Comparison of ENCODE assay signal across 1 cellular context in the genomic region with DNA sequence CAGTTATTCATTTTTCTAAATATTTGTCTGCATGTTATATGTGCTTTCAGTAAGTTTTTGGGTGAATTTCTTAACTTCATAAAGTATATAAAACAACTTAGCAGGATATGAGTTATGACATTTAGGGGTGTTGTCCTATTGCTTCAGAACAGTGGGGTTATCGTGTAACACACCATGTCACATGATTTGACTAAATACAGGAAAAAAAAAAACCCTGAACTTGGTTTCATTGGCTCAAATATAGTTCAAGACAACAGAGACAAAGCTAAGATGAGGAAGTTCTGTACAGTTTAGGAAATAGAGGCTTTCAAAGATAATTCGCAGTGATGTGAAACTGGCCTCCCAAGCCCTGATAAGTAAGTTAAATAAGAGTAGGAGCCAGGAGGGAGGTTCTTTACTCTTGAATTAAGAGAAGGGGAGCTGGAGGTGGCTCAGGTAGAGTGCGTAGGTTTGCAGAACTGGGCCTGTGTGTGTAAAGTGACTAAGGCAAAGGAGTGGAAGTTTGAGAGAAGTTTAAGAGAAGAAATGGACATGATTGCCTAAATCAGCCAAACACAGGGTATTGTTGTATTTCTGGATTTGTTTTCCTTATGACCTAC.
TF ChIP-seq lines count a peak whose summit lies in the region.

No MANE protein-coding gene starts in this region.

TF ChIP-seq in K562, 482 proteins besides CTCF, POLR2A, EP300 and RAD21 (continued from another document and continues in another):
- TF ChIP-seq, protein P1, sequence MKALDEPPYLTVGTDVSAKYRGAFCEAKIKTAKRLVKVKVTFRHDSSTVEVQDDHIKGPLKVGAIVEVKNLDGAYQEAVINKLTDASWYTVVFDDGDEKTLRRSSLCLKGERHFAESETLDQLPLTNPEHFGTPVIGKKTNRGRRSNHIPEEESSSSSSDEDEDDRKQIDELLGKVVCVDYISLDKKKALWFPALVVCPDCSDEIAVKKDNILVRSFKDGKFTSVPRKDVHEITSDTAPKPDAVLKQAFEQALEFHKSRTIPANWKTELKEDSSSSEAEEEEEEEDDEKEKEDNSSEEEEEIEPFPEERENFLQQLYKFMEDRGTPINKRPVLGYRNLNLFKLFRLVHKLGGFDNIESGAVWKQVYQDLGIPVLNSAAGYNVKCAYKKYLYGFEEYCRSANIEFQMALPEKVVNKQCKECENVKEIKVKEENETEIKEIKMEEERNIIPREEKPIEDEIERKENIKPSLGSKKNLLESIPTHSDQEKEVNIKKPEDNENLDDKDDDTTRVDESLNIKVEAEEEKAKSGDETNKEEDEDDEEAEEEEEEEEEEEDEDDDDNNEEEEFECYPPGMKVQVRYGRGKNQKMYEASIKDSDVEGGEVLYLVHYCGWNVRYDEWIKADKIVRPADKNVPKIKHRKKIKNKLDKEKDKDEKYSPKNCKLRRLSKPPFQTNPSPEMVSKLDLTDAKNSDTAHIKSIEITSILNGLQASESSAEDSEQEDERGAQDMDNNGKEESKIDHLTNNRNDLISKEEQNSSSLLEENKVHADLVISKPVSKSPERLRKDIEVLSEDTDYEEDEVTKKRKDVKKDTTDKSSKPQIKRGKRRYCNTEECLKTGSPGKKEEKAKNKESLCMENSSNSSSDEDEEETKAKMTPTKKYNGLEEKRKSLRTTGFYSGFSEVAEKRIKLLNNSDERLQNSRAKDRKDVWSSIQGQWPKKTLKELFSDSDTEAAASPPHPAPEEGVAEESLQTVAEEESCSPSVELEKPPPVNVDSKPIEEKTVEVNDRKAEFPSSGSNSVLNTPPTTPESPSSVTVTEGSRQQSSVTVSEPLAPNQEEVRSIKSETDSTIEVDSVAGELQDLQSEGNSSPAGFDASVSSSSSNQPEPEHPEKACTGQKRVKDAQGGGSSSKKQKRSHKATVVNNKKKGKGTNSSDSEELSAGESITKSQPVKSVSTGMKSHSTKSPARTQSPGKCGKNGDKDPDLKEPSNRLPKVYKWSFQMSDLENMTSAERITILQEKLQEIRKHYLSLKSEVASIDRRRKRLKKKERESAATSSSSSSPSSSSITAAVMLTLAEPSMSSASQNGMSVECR (CRISPR knock-in tag; IDR thresholded peaks at IDR 0.05) = no peak
- TF ChIP-seq RBM17 (IDR thresholded peaks at IDR 0.05; ENCODE audit: borderline replicate concordance, low read depth, low read length) (no peak), CAMTA2 (CRISPR knock-in tag; conservative IDR thresholded peaks at IDR 0.05) (no peak), NONO (IDR thresholded peaks at IDR 0.05; ENCODE audit: low read depth in 2 of 2, low read length in 1 of 2) (no peak), NFE2L1 (tag; IDR thresholded peaks at IDR 0.05; ENCODE audit: borderline replicate concordance, low read depth) (0 out of 2 replicates have a peak, but pooled peaks have one; percentile 6), HDAC3 (IDR thresholded peaks at IDR 0.05; ENCODE audit: borderline replicate concordance, partially characterized antibody) (no peak), ZNF695 (CRISPR knock-in tag; IDR thresholded peaks at IDR 0.05) (no peak), ZNF146 (CRISPR knock-in tag; IDR thresholded peaks at IDR 0.05; ENCODE audit: unreplicated experiment) (no peak), TBL1XR1 (IDR thresholded peaks at IDR 0.05; ENCODE audit: low read length in 2 of 2) (peak in 1 of 2 experiments; percentile 68; a peak in 1 of 4 replicates), SMC3 (conservative IDR thresholded peaks at IDR 0.05; ENCODE audit: insufficient read depth, low read depth, low read length) (no peak), CBFB (CRISPR knock-in tag; IDR thresholded peaks at IDR 0.05) (no peak), KLF1 (tag; IDR thresholded peaks at IDR 0.05) (no peak), RCOR1 (IDR thresholded peaks at IDR 0.05; ENCODE audit: borderline replicate concordance in 1 of 2, low read depth in 2 of 2, low read length in 2 of 2) (peak in 1 of 2 experiments; percentile 68; a peak in 1 of 4 replicates), NFIX (CRISPR knock-in tag; IDR thresholded peaks at IDR 0.05; ENCODE audit: low read depth) (no peak), NR1H2 (CRISPR knock-in tag; IDR thresholded peaks at IDR 0.05) (no peak), ZNF175 (CRISPR knock-in tag; IDR thresholded peaks at IDR 0.05; ENCODE audit: low read depth) (peak; percentile 72; the same call in 1 of the 2 replicates), POU5F1 (IDR thresholded peaks at IDR 0.05; ENCODE audit: borderline replicate concordance, low read depth, low read length, partially characterized antibody) (no peak), ZSCAN32 (CRISPR knock-in tag; IDR thresholded peaks at IDR 0.05) (no peak), MCM2 (IDR thresholded peaks at IDR 0.05; ENCODE audit: low read depth) (no peak), POLR2G (IDR thresholded peaks at IDR 0.05; ENCODE audit: low read depth, low read length) (no peak), ZNF143 (CRISPR knock-in tag; IDR thresholded peaks at IDR 0.05) (no peak), LEF1 (IDR thresholded peaks at IDR 0.05) (no peak), SP1 (CRISPR knock-in tag; IDR thresholded peaks at IDR 0.05) (no peak), RNF2 (IDR thresholded peaks at IDR 0.05) (no peak), ZFPM2 (CRISPR knock-in tag; IDR thresholded peaks at IDR 0.05) (no peak), MTA3 (IDR thresholded peaks at IDR 0.05; ENCODE audit: borderline replicate concordance) (no peak), CEBPG (CRISPR knock-in tag; IDR thresholded peaks at IDR 0.05) (no peak), CEBPG (tag; conservative IDR thresholded peaks at IDR 0.05 in 1 of 2, IDR thresholded peaks at IDR 0.05 in 1 of 2) (peak; percentile 83 to 85), ETV1 (tag; conservative IDR thresholded peaks at IDR 0.05; ENCODE audit: low read depth) (no peak), ZNF324 (CRISPR knock-in tag; IDR thresholded peaks at IDR 0.05) (no peak), FOXK1 (CRISPR knock-in tag; IDR thresholded peaks at IDR 0.05; ENCODE audit: borderline replicate concordance) (no peak), MIER1 (IDR thresholded peaks at IDR 0.05; ENCODE audit: low read depth) (no peak), DMBX1 (CRISPR knock-in tag; IDR thresholded peaks at IDR 0.05; ENCODE audit: borderline replicate concordance) (no peak), MCM7 (IDR thresholded peaks at IDR 0.05) (no peak), POLR2AphosphoS2 (IDR thresholded peaks at IDR 0.05; ENCODE audit: low read length) (no peak), MXI1 (IDR thresholded peaks at IDR 0.05; ENCODE audit: low read depth, low read length) (no peak), ZNF445 (CRISPR knock-in tag; IDR thresholded peaks at IDR 0.05; ENCODE audit: low read depth) (no peak)
- TF ChIP-seq, protein P2, sequence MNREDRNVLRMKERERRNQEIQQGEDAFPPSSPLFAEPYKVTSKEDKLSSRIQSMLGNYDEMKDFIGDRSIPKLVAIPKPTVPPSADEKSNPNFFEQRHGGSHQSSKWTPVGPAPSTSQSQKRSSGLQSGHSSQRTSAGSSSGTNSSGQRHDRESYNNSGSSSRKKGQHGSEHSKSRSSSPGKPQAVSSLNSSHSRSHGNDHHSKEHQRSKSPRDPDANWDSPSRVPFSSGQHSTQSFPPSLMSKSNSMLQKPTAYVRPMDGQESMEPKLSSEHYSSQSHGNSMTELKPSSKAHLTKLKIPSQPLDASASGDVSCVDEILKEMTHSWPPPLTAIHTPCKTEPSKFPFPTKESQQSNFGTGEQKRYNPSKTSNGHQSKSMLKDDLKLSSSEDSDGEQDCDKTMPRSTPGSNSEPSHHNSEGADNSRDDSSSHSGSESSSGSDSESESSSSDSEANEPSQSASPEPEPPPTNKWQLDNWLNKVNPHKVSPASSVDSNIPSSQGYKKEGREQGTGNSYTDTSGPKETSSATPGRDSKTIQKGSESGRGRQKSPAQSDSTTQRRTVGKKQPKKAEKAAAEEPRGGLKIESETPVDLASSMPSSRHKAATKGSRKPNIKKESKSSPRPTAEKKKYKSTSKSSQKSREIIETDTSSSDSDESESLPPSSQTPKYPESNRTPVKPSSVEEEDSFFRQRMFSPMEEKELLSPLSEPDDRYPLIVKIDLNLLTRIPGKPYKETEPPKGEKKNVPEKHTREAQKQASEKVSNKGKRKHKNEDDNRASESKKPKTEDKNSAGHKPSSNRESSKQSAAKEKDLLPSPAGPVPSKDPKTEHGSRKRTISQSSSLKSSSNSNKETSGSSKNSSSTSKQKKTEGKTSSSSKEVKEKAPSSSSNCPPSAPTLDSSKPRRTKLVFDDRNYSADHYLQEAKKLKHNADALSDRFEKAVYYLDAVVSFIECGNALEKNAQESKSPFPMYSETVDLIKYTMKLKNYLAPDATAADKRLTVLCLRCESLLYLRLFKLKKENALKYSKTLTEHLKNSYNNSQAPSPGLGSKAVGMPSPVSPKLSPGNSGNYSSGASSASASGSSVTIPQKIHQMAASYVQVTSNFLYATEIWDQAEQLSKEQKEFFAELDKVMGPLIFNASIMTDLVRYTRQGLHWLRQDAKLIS (CRISPR knock-in tag; IDR thresholded peaks at IDR 0.05) = no peak
- TF ChIP-seq, protein P3, sequence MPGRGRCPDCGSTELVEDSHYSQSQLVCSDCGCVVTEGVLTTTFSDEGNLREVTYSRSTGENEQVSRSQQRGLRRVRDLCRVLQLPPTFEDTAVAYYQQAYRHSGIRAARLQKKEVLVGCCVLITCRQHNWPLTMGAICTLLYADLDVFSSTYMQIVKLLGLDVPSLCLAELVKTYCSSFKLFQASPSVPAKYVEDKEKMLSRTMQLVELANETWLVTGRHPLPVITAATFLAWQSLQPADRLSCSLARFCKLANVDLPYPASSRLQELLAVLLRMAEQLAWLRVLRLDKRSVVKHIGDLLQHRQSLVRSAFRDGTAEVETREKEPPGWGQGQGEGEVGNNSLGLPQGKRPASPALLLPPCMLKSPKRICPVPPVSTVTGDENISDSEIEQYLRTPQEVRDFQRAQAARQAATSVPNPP (IDR thresholded peaks at IDR 0.05; ENCODE audit: borderline replicate concordance, insufficient read depth, insufficient read length) = no peak
- TF ChIP-seq, protein P4, sequence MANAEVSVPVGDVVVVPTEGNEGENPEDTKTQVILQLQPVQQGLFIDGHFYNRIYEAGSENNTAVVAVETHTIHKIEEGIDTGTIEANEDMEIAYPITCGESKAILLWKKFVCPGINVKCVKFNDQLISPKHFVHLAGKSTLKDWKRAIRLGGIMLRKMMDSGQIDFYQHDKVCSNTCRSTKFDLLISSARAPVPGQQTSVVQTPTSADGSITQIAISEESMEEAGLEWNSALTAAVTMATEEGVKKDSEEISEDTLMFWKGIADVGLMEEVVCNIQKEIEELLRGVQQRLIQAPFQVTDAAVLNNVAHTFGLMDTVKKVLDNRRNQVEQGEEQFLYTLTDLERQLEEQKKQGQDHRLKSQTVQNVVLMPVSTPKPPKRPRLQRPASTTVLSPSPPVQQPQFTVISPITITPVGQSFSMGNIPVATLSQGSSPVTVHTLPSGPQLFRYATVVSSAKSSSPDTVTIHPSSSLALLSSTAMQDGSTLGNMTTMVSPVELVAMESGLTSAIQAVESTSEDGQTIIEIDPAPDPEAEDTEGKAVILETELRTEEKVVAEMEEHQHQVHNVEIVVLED (CRISPR knock-in tag; IDR thresholded peaks at IDR 0.05) = no peak
- TF ChIP-seq, protein P5, sequence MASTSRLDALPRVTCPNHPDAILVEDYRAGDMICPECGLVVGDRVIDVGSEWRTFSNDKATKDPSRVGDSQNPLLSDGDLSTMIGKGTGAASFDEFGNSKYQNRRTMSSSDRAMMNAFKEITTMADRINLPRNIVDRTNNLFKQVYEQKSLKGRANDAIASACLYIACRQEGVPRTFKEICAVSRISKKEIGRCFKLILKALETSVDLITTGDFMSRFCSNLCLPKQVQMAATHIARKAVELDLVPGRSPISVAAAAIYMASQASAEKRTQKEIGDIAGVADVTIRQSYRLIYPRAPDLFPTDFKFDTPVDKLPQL (IDR thresholded peaks at IDR 0.05; ENCODE audit: extremely low read depth, insufficient read length) = no peak
- TF ChIP-seq, protein P6, sequence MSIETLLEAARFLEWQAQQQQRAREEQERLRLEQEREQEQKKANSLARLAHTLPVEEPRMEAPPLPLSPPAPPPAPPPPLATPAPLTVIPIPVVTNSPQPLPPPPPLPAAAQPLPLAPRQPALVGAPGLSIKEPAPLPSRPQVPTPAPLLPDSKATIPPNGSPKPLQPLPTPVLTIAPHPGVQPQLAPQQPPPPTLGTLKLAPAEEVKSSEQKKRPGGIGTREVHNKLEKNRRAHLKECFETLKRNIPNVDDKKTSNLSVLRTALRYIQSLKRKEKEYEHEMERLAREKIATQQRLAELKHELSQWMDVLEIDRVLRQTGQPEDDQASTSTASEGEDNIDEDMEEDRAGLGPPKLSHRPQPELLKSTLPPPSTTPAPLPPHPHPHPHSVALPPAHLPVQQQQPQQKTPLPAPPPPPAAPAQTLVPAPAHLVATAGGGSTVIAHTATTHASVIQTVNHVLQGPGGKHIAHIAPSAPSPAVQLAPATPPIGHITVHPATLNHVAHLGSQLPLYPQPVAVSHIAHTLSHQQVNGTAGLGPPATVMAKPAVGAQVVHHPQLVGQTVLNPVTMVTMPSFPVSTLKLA (conservative IDR thresholded peaks at IDR 0.05) = peak in 1 of 2 experiments; percentile 38; a peak in 1 of 4 replicates
- TF ChIP-seq, protein P7, sequence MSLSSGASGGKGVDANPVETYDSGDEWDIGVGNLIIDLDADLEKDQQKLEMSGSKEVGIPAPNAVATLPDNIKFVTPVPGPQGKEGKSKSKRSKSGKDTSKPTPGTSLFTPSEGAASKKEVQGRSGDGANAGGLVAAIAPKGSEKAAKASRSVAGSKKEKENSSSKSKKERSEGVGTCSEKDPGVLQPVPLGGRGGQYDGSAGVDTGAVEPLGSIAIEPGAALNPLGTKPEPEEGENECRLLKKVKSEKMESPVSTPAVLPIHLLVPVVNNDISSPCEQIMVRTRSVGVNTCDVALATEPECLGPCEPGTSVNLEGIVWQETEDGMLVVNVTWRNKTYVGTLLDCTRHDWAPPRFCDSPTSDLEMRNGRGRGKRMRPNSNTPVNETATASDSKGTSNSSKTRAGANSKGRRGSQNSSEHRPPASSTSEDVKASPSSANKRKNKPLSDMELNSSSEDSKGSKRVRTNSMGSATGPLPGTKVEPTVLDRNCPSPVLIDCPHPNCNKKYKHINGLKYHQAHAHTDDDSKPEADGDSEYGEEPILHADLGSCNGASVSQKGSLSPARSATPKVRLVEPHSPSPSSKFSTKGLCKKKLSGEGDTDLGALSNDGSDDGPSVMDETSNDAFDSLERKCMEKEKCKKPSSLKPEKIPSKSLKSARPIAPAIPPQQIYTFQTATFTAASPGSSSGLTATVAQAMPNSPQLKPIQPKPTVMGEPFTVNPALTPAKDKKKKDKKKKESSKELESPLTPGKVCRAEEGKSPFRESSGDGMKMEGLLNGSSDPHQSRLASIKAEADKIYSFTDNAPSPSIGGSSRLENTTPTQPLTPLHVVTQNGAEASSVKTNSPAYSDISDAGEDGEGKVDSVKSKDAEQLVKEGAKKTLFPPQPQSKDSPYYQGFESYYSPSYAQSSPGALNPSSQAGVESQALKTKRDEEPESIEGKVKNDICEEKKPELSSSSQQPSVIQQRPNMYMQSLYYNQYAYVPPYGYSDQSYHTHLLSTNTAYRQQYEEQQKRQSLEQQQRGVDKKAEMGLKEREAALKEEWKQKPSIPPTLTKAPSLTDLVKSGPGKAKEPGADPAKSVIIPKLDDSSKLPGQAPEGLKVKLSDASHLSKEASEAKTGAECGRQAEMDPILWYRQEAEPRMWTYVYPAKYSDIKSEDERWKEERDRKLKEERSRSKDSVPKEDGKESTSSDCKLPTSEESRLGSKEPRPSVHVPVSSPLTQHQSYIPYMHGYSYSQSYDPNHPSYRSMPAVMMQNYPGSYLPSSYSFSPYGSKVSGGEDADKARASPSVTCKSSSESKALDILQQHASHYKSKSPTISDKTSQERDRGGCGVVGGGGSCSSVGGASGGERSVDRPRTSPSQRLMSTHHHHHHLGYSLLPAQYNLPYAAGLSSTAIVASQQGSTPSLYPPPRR (CRISPR knock-in tag; IDR thresholded peaks at IDR 0.05; ENCODE audit: borderline replicate concordance) = no peak
- TF ChIP-seq, protein P8, sequence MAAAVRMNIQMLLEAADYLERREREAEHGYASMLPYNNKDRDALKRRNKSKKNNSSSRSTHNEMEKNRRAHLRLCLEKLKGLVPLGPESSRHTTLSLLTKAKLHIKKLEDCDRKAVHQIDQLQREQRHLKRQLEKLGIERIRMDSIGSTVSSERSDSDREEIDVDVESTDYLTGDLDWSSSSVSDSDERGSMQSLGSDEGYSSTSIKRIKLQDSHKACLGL (CRISPR knock-in tag; IDR thresholded peaks at IDR 0.05; ENCODE audit: borderline replicate concordance, poor library complexity, severe bottlenecking) = no peak
